ENCODE assay signal across 1 cellular context in the genomic region with DNA sequence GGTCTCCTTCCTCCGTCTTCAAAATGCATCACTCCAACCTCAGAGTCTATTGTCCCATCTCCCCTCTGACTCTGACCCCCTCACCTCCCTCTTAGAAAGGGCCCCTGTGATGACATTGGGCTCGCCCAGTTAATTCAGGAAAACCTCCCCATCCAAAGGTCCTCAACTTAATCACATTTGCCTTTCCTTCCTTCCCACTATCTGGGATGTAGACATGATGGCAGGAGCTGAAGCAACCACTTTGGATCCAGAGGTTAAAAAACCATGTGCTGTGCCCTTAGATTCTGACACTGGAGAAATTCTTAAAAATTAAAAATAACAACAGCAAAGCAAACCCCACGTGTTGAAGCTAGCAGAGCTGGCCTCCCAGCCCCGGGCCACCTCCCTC.
TF ChIP-seq lines count a peak whose summit lies in the region.

No MANE protein-coding gene starts in this region.

TF ChIP-seq in HepG2, 621 proteins besides CTCF, POLR2A, EP300 and RAD21 (continued from another document):
- TF ChIP-seq SPEN (CRISPR knock-in tag; IDR thresholded peaks at IDR 0.05; ENCODE audit: low read depth), result no peak
- TF ChIP-seq CHD4 (IDR thresholded peaks at IDR 0.05; ENCODE audit: borderline replicate concordance, low read length), result 0 out of 2 replicates have a peak, but pooled peaks have one; percentile 51
- TF ChIP-seq ZMYM3 (CRISPR knock-in tag; IDR thresholded peaks at IDR 0.05), result peak; percentile 77; the same call in 1 of the 2 replicates
- no peak for TF ChIP-seq MED1 (CRISPR knock-in tag; IDR thresholded peaks at IDR 0.05)
- TF ChIP-seq, protein P1, sequence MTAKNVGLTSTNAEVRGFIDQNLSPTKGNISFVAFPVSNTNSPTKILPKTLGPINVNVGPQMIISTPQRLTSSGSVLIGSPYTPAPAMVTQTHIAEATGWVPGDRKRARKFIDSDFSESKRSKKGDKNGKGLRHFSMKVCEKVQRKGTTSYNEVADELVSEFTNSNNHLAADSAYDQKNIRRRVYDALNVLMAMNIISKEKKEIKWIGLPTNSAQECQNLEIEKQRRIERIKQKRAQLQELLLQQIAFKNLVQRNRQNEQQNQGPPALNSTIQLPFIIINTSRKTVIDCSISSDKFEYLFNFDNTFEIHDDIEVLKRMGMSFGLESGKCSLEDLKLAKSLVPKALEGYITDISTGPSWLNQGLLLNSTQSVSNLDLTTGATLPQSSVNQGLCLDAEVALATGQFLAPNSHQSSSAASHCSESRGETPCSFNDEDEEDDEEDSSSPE (CRISPR knock-in tag; IDR thresholded peaks at IDR 0.05), result no peak
- no peak for TF ChIP-seq ARHGAP35 (CRISPR knock-in tag; IDR thresholded peaks at IDR 0.05; ENCODE audit: borderline replicate concordance)
- no peak for TF ChIP-seq ZNF292 (CRISPR knock-in tag; IDR thresholded peaks at IDR 0.05; ENCODE audit: borderline replicate concordance, low read depth)
- TF ChIP-seq HOXA9 (CRISPR knock-in tag; IDR thresholded peaks at IDR 0.05; ENCODE audit: borderline replicate concordance), result no peak
- no peak for TF ChIP-seq HDAC2 (CRISPR knock-in tag; IDR thresholded peaks at IDR 0.05)
- TF ChIP-seq NR0B2 (CRISPR knock-in tag; IDR thresholded peaks at IDR 0.05), result no peak
- TF ChIP-seq TFE3 (CRISPR knock-in tag; IDR thresholded peaks at IDR 0.05), result no peak
- TF ChIP-seq GATAD1 (CRISPR knock-in tag; IDR thresholded peaks at IDR 0.05), result no peak
